9 cellular contexts compared by ENCODE assay signal in genomic region chr1:60970081-60970509, GRCh38.
A peak's percentile ranks its signal among the peaks of the same experiment; 100 is the strongest.
DNase-seq lines count a peak whose midpoint lies in the region; ATAC-seq and TF ChIP-seq lines count a peak whose summit lies in the region.
"Had no signal": no experiment of that assay in that cellular context is flagged by ENCODE, and none has a peak within 500 bp of the region (broad histone marks: within the 10 kb centered on the region; RNA-seq: fewer than 3 reads in every experiment).

No MANE protein-coding gene starts in this region.

- H3K27ac ChIP-seq in body of pancreas = peak overlapping the region in 2 of 4 donors; percentile 18 to 44
- peak overlapping the region; percentile 49 to 74 for H3K27ac ChIP-seq in aorta (ENCODE audit: low read depth in 1 of 2, low read length in 2 of 2)

- peaks cover 0 to 6% (median 0%) of the 10 kb centered on the region in 3 donors for H3K9me3 ChIP-seq in body of pancreas
- H3K9me3 ChIP-seq in aorta (ENCODE audit: control insufficient read depth, low read length) = peaks cover 5% of the 10 kb centered on the region

- H3K4me3 ChIP-seq in body of pancreas (no peak overlapping the region), aorta (ENCODE audit: low read length in 2 of 2) (no peak overlapping the region)

- DNase-seq in NCI-H2196 (lab: John Stamatoyannopoulos, UW; ENCODE audit: unreplicated experiment) (peak; percentile 31), NCI-H2196 treated with DMSO at 0.1 percent for 48 hours (lab: John Stamatoyannopoulos, UW; ENCODE audit: unreplicated experiment) (no peak), body of pancreas (no peak), kidney tubule cell (ENCODE audit: low spot score) (peak; percentile 30), aorta (no peak), GM10248 (ENCODE audit: extremely low spot score) (no peak), DMS53 (lab: John Stamatoyannopoulos, UW) (no peak)
- DNase-seq: CD4-positive, CD25-positive, alpha-beta regulatory T cell had no signal

- CTCF ChIA-PET in GM10248 (lab: Yijun Ruan, JAX) = interaction anchor here (1.0 to 2.3 kb wide), 3 partner anchors 10 to 122 kb away, joined by 3 to 5 read pairs (median 3); no protein-coding TSS in a partner anchor

- 25 to 26% methylated on average over 7 of the region's 7 CpGs for WGBS in body of pancreas, 2 donors
- 3 to 7% methylated on average over 7 of the region's 7 CpGs for WGBS in aorta, 2 donors

- POLR2A ChIA-PET in GM10248 (lab: Yijun Ruan, JAX) = no interaction called here

- ATAC-seq in body of pancreas = peak; percentile 45
- peak; percentile 78 for ATAC-seq in aorta (ENCODE audit: low FRiP score)
- ATAC-seq in GM18498 (IDR thresholded peaks at IDR 0.05; ENCODE audit: unreplicated experiment) = no peak

- TF ChIP-seq POLR2A in body of pancreas (IDR thresholded peaks at IDR 0.05) = no peak

- H3K4me1 ChIP-seq in body of pancreas (peaks cover 4% of the 10 kb centered on the region), aorta (ENCODE audit: control insufficient read depth in 1 of 2, insufficient read depth in 2 of 2, low read length in 2 of 2) (peaks cover 6 to 13% of the 10 kb centered on the region in 2 donors)

- TF ChIP-seq CTCF in body of pancreas (IDR thresholded peaks at IDR 0.05) = peak in 4 of 7 experiments; percentile 50 to 59 (median 54)
- TF ChIP-seq CTCF in GM10248 (IDR thresholded peaks at IDR 0.05; ENCODE audit: control extremely low read depth, extremely low read depth, low read depth, missing control alignments) = no peak

- H3K27me3 ChIP-seq in body of pancreas (no peaks in the 10 kb centered on the region), aorta (ENCODE audit: control insufficient read depth in 1 of 2, insufficient read depth in 2 of 2, low read length in 1 of 2) (no peaks in the 10 kb centered on the region)

- intact Hi-C loops in body of pancreas (cut with DNase I) (no loop called here), aorta (cut with DNase I) (loop anchor here (2.0 to 10.0 kb wide), 6 partner anchors 73 to 885 kb away; no protein-coding TSS in a partner anchor)

- H3K36me3 ChIP-seq in body of pancreas (replicated peaks in 1 of 2; ENCODE audit: insufficient read depth in 1 of 2, low read depth in 2 of 2) (no peaks in the 10 kb centered on the region), aorta (ENCODE audit: control insufficient read depth in 1 of 2, insufficient read depth in 2 of 2, low read length in 1 of 2) (no peaks in the 10 kb centered on the region)

Comparison
In these comparisons a context has a peak if more than half of its experiments do, and no peak if none do; other contexts are left out.
1. DNase-seq: peak in NCI-H2196 (single experiment) and kidney tubule cell (single experiment); none in NCI-H2196 treated with DMSO at 0.1 percent for 48 hours (single experiment), body of pancreas (0 of 4), aorta (0 of 2), GM10248 (single experiment) and DMS53 (single experiment).